18 cellular contexts compared by ENCODE assay signal in genomic region chr2:106996136-106996769, GRCh38.
A peak's percentile ranks its signal among the peaks of the same experiment; 100 is the strongest.
DNase-seq lines count a peak whose midpoint lies in the region; ATAC-seq lines count a peak whose summit lies in the region.
"Had no signal": no experiment of that assay in that cellular context is flagged by ENCODE, and none has a peak within 500 bp of the region (broad histone marks: within the 10 kb centered on the region; RNA-seq: fewer than 3 reads in every experiment).

No MANE protein-coding gene starts in this region.

- DNase-seq in DMS153 treated with DMSO at 0.1 percent for 48 hours (lab: John Stamatoyannopoulos, UW; ENCODE audit: unreplicated experiment), result peak; percentile 72
- DNase-seq in NCI-H1694 treated with DMSO at 0.1 percent for 48 hours (lab: John Stamatoyannopoulos, UW), result peak; percentile 34
- peak; percentile 95 for DNase-seq in SHP77 treated with DMSO at 0.1 percent for 48 hours (lab: John Stamatoyannopoulos, UW)
- peak; percentile 6 for DNase-seq in myocyte (ENCODE audit: low read depth)
- DNase-seq in Karpas-422, result no peak
- DNase-seq in mesendoderm, result no peak
- no peak for DNase-seq in HK-2 (ENCODE audit: unreplicated experiment)
- DNase-seq: activated CD8-positive, alpha-beta memory T cell treated with anti-CD3 and anti-CD28 coated beads for 24 hours; AML-193; body of pancreas; effector memory CD4-positive, alpha-beta T cell; foreskin melanocyte; NCI-H524 treated with DMSO at 0.1 percent for 48 hours; ovary; thyroid gland had no signal

- H4K8ac ChIP-seq in mesendoderm (ENCODE audit: low read depth, low read length), result no peak overlapping the region

- no peak overlapping the region for H4K5ac ChIP-seq in mesendoderm (ENCODE audit: low read length)

- H3K4me3 ChIP-seq in Karpas-422 (ENCODE audit: low read length) (no peak overlapping the region), mesendoderm (ENCODE audit: low read length) (no peak overlapping the region)
- H3K4me3 ChIP-seq: body of pancreas, GM12878, ovary, SJCRH30, thyroid gland had no signal

- H2AK5ac ChIP-seq in mesendoderm (ENCODE audit: low read length), result no peak overlapping the region

- H3K18ac ChIP-seq in mesendoderm (ENCODE audit: low read length), result no peak overlapping the region

- H3K9me3 ChIP-seq in Karpas-422 (ENCODE audit: low read length), result no peaks in the 10 kb centered on the region
- H3K9me3 ChIP-seq: body of pancreas, ovary, SJCRH30, thyroid gland had no signal

- H2BK15ac ChIP-seq in mesendoderm (replicated peaks; ENCODE audit: low read depth), result no peak overlapping the region

- H2AFZ ChIP-seq in Karpas-422 (ENCODE audit: low read length), result no peak overlapping the region

- H3K23ac ChIP-seq in mesendoderm (ENCODE audit: low read length), result no peak overlapping the region

- no peaks in the 10 kb centered on the region for H3K9me2 ChIP-seq in Karpas-422 (replicated peaks; ENCODE audit: insufficient read depth, low read length)

- H3K36me3 ChIP-seq in Karpas-422 (ENCODE audit: insufficient read depth, low read length) (no peaks in the 10 kb centered on the region), mesendoderm (ENCODE audit: control insufficient read depth, insufficient read depth, low read length) (no peaks in the 10 kb centered on the region)
- H3K36me3 ChIP-seq: ovary, SJCRH30, thyroid gland had no signal

- H3K4me2 ChIP-seq in Karpas-422 (ENCODE audit: low read depth, low read length, poor library complexity, severe bottlenecking) (no peak overlapping the region), mesendoderm (ENCODE audit: low read length) (no peak overlapping the region)

- no peak overlapping the region for H3K27ac ChIP-seq in Karpas-422 (ENCODE audit: low read length)
- H3K27ac ChIP-seq in mesendoderm (ENCODE audit: low read depth, low read length), result no peak overlapping the region
- H3K27ac ChIP-seq: body of pancreas, ovary, SJCRH30, thyroid gland had no signal

- H3K27me3 ChIP-seq in Karpas-422 (ENCODE audit: low read length), result no peaks in the 10 kb centered on the region
- H3K27me3 ChIP-seq in mesendoderm (ENCODE audit: insufficient read depth, low read length, poor library complexity), result no peaks in the 10 kb centered on the region
- H3K27me3 ChIP-seq: body of pancreas, ovary, SJCRH30, thyroid gland had no signal

- ATAC-seq in HG02759 (IDR thresholded peaks at IDR 0.05; ENCODE audit: unreplicated experiment), result no peak
- ATAC-seq: body of pancreas, GM12878 had no signal

- no peak overlapping the region for H3K9ac ChIP-seq in Karpas-422 (ENCODE audit: low read length)
- no peak overlapping the region for H3K9ac ChIP-seq in mesendoderm (ENCODE audit: low read length)

- H3K79me2 ChIP-seq in Karpas-422 (ENCODE audit: low read length) (no peaks in the 10 kb centered on the region), mesendoderm (ENCODE audit: control insufficient read depth, insufficient read depth, low read length) (no peaks in the 10 kb centered on the region)

- H3K56ac ChIP-seq in mesendoderm (ENCODE audit: low read length), result no peak overlapping the region

- H3K4me1 ChIP-seq in Karpas-422 (ENCODE audit: low read length), result no peaks in the 10 kb centered on the region
- H3K4me1 ChIP-seq in mesendoderm (ENCODE audit: control insufficient read depth, low read depth, low read length), result no peaks in the 10 kb centered on the region
- H3K4me1 ChIP-seq: body of pancreas, thyroid gland had no signal

- H2BK120ac ChIP-seq in mesendoderm (ENCODE audit: low read depth, low read length), result no peak overlapping the region

- no CpG with 5 or more reads among the region's 11 CpGs for WGBS in mesendoderm (ENCODE audit: extremely low coverage, insufficient coverage, low lambda C conversion rate)

- H3K79me1 ChIP-seq in mesendoderm (ENCODE audit: low read length), result no peaks in the 10 kb centered on the region

- H3K4ac ChIP-seq in mesendoderm (ENCODE audit: low read depth, low read length), result no peak overlapping the region

- no peaks in the 10 kb centered on the region for H4K20me1 ChIP-seq in Karpas-422 (ENCODE audit: insufficient read depth, low read depth, low read length)

- H2BK5ac ChIP-seq in mesendoderm (ENCODE audit: low read length), result no peak overlapping the region

Comparison
In these comparisons a context has a peak if more than half of its experiments do, and no peak if none do; other contexts are left out.
1. DNase-seq: peak in DMS153 treated with DMSO at 0.1 percent for 48 hours (single experiment), NCI-H1694 treated with DMSO at 0.1 percent for 48 hours (single experiment), SHP77 treated with DMSO at 0.1 percent for 48 hours (single experiment) and myocyte (single experiment); none in Karpas-422 (single experiment), mesendoderm (single experiment) and HK-2 (single experiment).